Comparison of ENCODE assay signal across 2 cellular contexts in the genomic region with DNA sequence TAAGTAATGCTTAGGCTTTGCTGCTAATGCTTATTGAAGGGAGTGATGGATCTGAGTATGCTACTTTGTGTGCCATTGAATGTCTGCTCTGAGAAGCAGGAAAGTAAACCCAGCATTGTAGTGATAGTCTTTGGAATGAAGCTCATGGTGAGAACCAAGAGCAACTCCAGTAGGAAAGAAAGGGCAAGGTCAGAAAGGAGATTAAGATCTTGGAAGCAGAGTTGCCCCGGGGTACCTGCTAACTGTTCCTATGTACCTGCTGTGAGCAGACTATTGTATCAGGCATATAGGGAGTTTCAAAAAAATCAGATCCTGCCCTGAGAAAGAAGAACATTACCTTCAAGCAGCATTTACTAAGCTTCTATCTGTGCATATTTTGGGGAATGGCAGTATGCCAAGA.
TF ChIP-seq lines count a peak whose summit lies in the region.

No MANE protein-coding gene starts in this region.

TF ChIP-seq in GM23338, 12 proteins besides CTCF, POLR2A, EP300 and RAD21 (continued from another document):
- TF ChIP-seq, protein P1, sequence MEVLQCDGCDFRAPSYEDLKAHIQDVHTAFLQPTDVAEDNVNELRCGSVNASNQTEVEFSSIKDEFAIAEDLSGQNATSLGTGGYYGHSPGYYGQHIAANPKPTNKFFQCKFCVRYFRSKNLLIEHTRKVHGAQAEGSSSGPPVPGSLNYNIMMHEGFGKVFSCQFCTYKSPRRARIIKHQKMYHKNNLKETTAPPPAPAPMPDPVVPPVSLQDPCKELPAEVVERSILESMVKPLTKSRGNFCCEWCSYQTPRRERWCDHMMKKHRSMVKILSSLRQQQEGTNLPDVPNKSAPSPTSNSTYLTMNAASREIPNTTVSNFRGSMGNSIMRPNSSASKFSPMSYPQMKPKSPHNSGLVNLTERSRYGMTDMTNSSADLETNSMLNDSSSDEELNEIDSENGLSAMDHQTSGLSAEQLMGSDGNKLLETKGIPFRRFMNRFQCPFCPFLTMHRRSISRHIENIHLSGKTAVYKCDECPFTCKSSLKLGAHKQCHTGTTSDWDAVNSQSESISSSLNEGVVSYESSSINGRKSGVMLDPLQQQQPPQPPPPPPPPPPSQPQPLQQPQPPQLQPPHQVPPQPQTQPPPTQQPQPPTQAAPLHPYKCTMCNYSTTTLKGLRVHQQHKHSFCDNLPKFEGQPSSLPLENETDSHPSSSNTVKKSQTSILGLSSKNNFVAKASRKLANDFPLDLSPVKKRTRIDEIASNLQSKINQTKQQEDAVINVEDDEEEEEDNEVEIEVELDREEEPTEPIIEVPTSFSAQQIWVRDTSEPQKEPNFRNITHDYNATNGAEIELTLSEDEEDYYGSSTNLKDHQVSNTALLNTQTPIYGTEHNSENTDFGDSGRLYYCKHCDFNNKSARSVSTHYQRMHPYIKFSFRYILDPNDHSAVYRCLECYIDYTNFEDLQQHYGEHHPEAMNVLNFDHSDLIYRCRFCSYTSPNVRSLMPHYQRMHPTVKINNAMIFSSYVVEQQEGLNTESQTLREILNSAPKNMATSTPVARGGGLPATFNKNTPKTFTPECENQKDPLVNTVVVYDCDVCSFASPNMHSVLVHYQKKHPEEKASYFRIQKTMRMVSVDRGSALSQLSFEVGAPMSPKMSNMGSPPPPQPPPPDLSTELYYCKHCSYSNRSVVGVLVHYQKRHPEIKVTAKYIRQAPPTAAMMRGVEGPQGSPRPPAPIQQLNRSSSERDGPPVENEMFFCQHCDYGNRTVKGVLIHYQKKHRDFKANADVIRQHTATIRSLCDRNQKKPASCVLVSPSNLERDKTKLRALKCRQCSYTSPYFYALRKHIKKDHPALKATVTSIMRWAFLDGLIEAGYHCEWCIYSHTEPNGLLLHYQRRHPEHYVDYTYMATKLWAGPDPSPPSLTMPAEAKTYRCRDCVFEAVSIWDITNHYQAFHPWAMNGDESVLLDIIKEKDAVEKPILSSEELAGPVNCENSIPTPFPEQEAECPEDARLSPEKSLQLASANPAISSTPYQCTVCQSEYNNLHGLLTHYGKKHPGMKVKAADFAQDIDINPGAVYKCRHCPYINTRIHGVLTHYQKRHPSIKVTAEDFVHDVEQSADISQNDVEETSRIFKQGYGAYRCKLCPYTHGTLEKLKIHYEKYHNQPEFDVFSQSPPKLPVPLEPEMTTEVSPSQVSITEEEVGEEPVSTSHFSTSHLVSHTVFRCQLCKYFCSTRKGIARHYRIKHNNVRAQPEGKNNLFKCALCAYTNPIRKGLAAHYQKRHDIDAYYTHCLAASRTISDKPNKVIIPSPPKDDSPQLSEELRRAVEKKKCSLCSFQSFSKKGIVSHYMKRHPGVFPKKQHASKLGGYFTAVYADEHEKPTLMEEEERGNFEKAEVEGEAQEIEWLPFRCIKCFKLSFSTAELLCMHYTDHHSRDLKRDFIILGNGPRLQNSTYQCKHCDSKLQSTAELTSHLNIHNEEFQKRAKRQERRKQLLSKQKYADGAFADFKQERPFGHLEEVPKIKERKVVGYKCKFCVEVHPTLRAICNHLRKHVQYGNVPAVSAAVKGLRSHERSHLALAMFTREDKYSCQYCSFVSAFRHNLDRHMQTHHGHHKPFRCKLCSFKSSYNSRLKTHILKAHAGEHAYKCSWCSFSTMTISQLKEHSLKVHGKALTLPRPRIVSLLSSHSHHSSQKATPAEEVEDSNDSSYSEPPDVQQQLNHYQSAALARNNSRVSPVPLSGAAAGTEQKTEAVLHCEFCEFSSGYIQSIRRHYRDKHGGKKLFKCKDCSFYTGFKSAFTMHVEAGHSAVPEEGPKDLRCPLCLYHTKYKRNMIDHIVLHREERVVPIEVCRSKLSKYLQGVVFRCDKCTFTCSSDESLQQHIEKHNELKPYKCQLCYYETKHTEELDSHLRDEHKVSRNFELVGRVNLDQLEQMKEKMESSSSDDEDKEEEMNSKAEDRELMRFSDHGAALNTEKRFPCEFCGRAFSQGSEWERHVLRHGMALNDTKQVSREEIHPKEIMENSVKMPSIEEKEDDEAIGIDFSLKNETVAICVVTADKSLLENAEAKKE (CRISPR knock-in tag; IDR thresholded peaks at IDR 0.05): no peak
- TF ChIP-seq, protein P2, sequence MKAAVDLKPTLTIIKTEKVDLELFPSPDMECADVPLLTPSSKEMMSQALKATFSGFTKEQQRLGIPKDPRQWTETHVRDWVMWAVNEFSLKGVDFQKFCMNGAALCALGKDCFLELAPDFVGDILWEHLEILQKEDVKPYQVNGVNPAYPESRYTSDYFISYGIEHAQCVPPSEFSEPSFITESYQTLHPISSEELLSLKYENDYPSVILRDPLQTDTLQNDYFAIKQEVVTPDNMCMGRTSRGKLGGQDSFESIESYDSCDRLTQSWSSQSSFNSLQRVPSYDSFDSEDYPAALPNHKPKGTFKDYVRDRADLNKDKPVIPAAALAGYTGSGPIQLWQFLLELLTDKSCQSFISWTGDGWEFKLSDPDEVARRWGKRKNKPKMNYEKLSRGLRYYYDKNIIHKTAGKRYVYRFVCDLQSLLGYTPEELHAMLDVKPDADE (IDR thresholded peaks at IDR 0.05): no peak
- TF ChIP-seq ZNF114 (CRISPR knock-in tag; IDR thresholded peaks at IDR 0.05) (no peak), EZH2 (IDR thresholded peaks at IDR 0.05; ENCODE audit: low read depth, unreplicated experiment) (no peak), REST (IDR thresholded peaks at IDR 0.05; ENCODE audit: unreplicated experiment) (no peak), EZH2phosphoT487 (IDR thresholded peaks at IDR 0.05; ENCODE audit: unreplicated experiment) (no peak), JUNB (IDR thresholded peaks at IDR 0.05; ENCODE audit: unreplicated experiment) (no peak), NANOG (IDR thresholded peaks at IDR 0.05; ENCODE audit: borderline replicate concordance) (no peak), STAT1 (IDR thresholded peaks at IDR 0.05; ENCODE audit: unreplicated experiment) (no peak)

TF ChIP-seq in WTC11, 78 proteins besides CTCF, POLR2A, EP300 and RAD21 (continued from another document):
- TF ChIP-seq, protein P3, sequence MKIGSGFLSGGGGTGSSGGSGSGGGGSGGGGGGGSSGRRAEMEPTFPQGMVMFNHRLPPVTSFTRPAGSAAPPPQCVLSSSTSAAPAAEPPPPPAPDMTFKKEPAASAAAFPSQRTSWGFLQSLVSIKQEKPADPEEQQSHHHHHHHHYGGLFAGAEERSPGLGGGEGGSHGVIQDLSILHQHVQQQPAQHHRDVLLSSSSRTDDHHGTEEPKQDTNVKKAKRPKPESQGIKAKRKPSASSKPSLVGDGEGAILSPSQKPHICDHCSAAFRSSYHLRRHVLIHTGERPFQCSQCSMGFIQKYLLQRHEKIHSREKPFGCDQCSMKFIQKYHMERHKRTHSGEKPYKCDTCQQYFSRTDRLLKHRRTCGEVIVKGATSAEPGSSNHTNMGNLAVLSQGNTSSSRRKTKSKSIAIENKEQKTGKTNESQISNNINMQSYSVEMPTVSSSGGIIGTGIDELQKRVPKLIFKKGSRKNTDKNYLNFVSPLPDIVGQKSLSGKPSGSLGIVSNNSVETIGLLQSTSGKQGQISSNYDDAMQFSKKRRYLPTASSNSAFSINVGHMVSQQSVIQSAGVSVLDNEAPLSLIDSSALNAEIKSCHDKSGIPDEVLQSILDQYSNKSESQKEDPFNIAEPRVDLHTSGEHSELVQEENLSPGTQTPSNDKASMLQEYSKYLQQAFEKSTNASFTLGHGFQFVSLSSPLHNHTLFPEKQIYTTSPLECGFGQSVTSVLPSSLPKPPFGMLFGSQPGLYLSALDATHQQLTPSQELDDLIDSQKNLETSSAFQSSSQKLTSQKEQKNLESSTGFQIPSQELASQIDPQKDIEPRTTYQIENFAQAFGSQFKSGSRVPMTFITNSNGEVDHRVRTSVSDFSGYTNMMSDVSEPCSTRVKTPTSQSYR (CRISPR knock-in tag; IDR thresholded peaks at IDR 0.05): no peak
- TF ChIP-seq, protein P4, sequence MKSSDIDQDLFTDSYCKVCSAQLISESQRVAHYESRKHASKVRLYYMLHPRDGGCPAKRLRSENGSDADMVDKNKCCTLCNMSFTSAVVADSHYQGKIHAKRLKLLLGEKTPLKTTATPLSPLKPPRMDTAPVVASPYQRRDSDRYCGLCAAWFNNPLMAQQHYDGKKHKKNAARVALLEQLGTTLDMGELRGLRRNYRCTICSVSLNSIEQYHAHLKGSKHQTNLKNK (CRISPR knock-in tag; IDR thresholded peaks at IDR 0.05): no peak
- TF ChIP-seq ATF2 (CRISPR knock-in tag; IDR thresholded peaks at IDR 0.05; ENCODE audit: borderline replicate concordance, low read depth): no peak
- no peak for TF ChIP-seq CREB1 (CRISPR knock-in tag; IDR thresholded peaks at IDR 0.05)
- no peak for TF ChIP-seq USF1 (CRISPR knock-in tag; IDR thresholded peaks at IDR 0.05)
- no peak for TF ChIP-seq E2F4 (CRISPR knock-in tag; IDR thresholded peaks at IDR 0.05; ENCODE audit: borderline replicate concordance, low read depth)
- TF ChIP-seq IRF1 (CRISPR knock-in tag; IDR thresholded peaks at IDR 0.05): no peak
- TF ChIP-seq ZNF425 (CRISPR knock-in tag; conservative IDR thresholded peaks at IDR 0.05): no peak
- TF ChIP-seq, protein P5, sequence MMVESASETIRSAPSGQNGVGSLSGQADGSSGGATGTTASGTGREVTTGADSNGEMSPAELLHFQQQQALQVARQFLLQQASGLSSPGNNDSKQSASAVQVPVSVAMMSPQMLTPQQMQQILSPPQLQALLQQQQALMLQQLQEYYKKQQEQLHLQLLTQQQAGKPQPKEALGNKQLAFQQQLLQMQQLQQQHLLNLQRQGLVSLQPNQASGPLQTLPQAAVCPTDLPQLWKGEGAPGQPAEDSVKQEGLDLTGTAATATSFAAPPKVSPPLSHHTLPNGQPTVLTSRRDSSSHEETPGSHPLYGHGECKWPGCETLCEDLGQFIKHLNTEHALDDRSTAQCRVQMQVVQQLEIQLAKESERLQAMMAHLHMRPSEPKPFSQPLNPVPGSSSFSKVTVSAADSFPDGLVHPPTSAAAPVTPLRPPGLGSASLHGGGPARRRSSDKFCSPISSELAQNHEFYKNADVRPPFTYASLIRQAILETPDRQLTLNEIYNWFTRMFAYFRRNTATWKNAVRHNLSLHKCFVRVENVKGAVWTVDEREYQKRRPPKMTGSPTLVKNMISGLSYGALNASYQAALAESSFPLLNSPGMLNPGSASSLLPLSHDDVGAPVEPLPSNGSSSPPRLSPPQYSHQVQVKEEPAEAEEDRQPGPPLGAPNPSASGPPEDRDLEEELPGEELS (CRISPR knock-in tag; IDR thresholded peaks at IDR 0.05): no peak
- TF ChIP-seq JAZF1 (CRISPR knock-in tag; IDR thresholded peaks at IDR 0.05): no peak
